In genomic region chr9:14127656-14128055, GRCh38 we compare ENCODE assay signal across 5 cellular contexts.
TF ChIP-seq lines count a peak whose summit lies in the region.

No MANE protein-coding gene starts in this region.

TF ChIP-seq in SK-N-SH, 30 proteins besides CTCF, POLR2A, EP300 and RAD21 (continued from another document):
- TF ChIP-seq FOSL2 (IDR thresholded peaks at IDR 0.05; ENCODE audit: borderline replicate concordance, low read depth) (peak; percentile 32; the same call in 1 of the 2 replicates), NFIC (IDR thresholded peaks at IDR 0.05; ENCODE audit: borderline replicate concordance) (no peak), PBX3 (IDR thresholded peaks at IDR 0.05) (no peak)

TF ChIP-seq in SK-N-SH treated with all-trans-retinoic acid at 6 μM for 48 hours, 23 proteins besides CTCF, POLR2A, EP300 and RAD21 (continued from another document):
- TF ChIP-seq TOX (CRISPR knock-in tag; IDR thresholded peaks at IDR 0.05; ENCODE audit: borderline replicate concordance) = no peak
- TF ChIP-seq RARB (CRISPR knock-in tag; IDR thresholded peaks at IDR 0.05) = no peak
- no peak for TF ChIP-seq ISL1 (CRISPR knock-in tag; IDR thresholded peaks at IDR 0.05)
- no peak for TF ChIP-seq ARNTL (CRISPR knock-in tag; IDR thresholded peaks at IDR 0.05; ENCODE audit: borderline replicate concordance, low read depth)
- TF ChIP-seq GLIS3 (CRISPR knock-in tag; IDR thresholded peaks at IDR 0.05) = no peak
- TF ChIP-seq ZNF8 (CRISPR knock-in tag; IDR thresholded peaks at IDR 0.05) = no peak
- TF ChIP-seq POU6F1 (CRISPR knock-in tag; IDR thresholded peaks at IDR 0.05; ENCODE audit: borderline replicate concordance, low read depth) = no peak
- no peak for TF ChIP-seq ESRRG (CRISPR knock-in tag; IDR thresholded peaks at IDR 0.05)
- TF ChIP-seq TSHZ2 (CRISPR knock-in tag; IDR thresholded peaks at IDR 0.05) = no peak
- TF ChIP-seq PPARA (CRISPR knock-in tag; IDR thresholded peaks at IDR 0.05; ENCODE audit: borderline replicate concordance) = no peak

TF ChIP-seq in endothelial cell of umbilical vein, 7 proteins besides CTCF, POLR2A, EP300 and RAD21 (continued from another document):
- TF ChIP-seq POLR2AphosphoS5 (IDR thresholded peaks at IDR 0.05; ENCODE audit: insufficient read depth, low read depth, low read length) = no peak
- no peak for TF ChIP-seq JUN (IDR thresholded peaks at IDR 0.05; ENCODE audit: borderline replicate concordance, insufficient read depth, insufficient read length, low read depth)
- TF ChIP-seq FOS (IDR thresholded peaks at IDR 0.05; ENCODE audit: borderline replicate concordance, insufficient read depth, low read length) = peak; percentile 41
- no peak for TF ChIP-seq MAX (IDR thresholded peaks at IDR 0.05; ENCODE audit: insufficient read depth, insufficient read length)
TF ChIP-seq in endothelial cell of umbilical vein: peak in this region for 1.

TF ChIP-seq in GM12891, 5 proteins besides CTCF, POLR2A, EP300 and RAD21 (continued from another document):
- no peak for TF ChIP-seq PAX5 (IDR thresholded peaks at IDR 0.05; ENCODE audit: insufficient read depth, low read length, severe bottlenecking)
TF ChIP-seq in GM12891: peak in this region for 0.

TF ChIP-seq in GM23338, 12 proteins besides CTCF, POLR2A, EP300 and RAD21 (continued from another document):
- no peak for TF ChIP-seq ETS1 (IDR thresholded peaks at IDR 0.05)
- no peak for TF ChIP-seq ZNF114 (CRISPR knock-in tag; IDR thresholded peaks at IDR 0.05)
- TF ChIP-seq EZH2 (IDR thresholded peaks at IDR 0.05; ENCODE audit: low read depth, unreplicated experiment) = no peak
- no peak for TF ChIP-seq JUNB (IDR thresholded peaks at IDR 0.05; ENCODE audit: unreplicated experiment)
- no peak for TF ChIP-seq STAT1 (IDR thresholded peaks at IDR 0.05; ENCODE audit: unreplicated experiment)
TF ChIP-seq in GM23338: peak in this region for 0.
